Comparison of ENCODE assay signal across 8 cellular contexts in the genomic region with DNA sequence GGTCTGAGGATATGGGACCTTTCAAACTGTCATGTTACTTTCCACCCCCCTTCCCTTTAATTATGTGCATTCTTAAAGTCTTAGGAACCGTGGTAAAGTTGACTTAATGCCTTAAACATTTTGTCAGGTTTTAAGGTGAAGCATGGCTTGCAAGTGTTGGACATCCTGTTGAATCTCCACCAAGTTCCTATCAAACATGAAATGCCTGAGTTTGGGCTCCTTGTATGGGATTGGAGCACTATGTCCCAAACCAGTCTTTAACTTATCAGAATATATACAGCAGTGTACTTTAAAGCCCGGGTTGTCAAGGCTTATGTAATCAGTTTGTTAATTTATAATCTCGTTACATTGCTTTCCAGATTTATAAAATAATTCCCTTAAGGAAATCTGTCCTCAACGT. TPM values are rescaled to one million over a fixed set of nuclear protein-coding genes. Genes with fewer than 3 reads are reported as not detected.
DNase-seq lines count a peak whose midpoint lies in the region; ATAC-seq and TF ChIP-seq lines count a peak whose summit lies in the region.

No MANE protein-coding gene starts in this region.

- peaks cover 4% of the 10 kb centered on the region for H3K36me3 ChIP-seq in KOPT-K1 (ENCODE audit: insufficient read depth, low read length)

- H3K4me3 ChIP-seq in coronary artery = peak overlapping the region; percentile 91

- peaks cover 11 to 12% of the 10 kb centered on the region in 2 donors for H3K36me3 Mint-ChIP-seq in CD14-positive monocyte
- H3K36me3 Mint-ChIP-seq in natural killer cell = no peaks in the 10 kb centered on the region

- H3K27ac Mint-ChIP-seq in CD14-positive monocyte = peak overlapping the region; percentile 95 to 99 (median 97)
- H3K27ac Mint-ChIP-seq in natural killer cell = peak overlapping the region; percentile 94 to 97

- H3K9me3 ChIP-seq in KOPT-K1 (ENCODE audit: insufficient read depth, low read length, poor library complexity, severe bottlenecking) = no peaks in the 10 kb centered on the region

- ATAC-seq in natural killer cell (no peak), GM18511 (IDR thresholded peaks at IDR 0.05; ENCODE audit: unreplicated experiment) (no peak), sciatic nerve (no peak)

- H3K9me3 Mint-ChIP-seq in CD14-positive monocyte (peaks cover 0 to 1% (median 0%) of the 10 kb centered on the region in 7 donors), natural killer cell (no peaks in the 10 kb centered on the region)

- H3K27ac ChIP-seq in KOPT-K1 (ENCODE audit: low read depth, low read length, poor library complexity, severe bottlenecking) (peak overlapping the region; percentile 56), coronary artery (peak overlapping the region; percentile 68 to 98)

- H3K4me3 Mint-ChIP-seq in CD14-positive monocyte (peak overlapping the region; percentile 90 to 99), natural killer cell (peak overlapping the region; percentile 91)

- no peak for TF ChIP-seq CTCF in CD14-positive monocyte (IDR thresholded peaks at IDR 0.05)
- TF ChIP-seq CTCF in coronary artery (IDR thresholded peaks at IDR 0.05) = no peak
- TF ChIP-seq CTCF in natural killer cell (IDR thresholded peaks at IDR 0.05) = no peak

- intact Hi-C loops in CD14-positive monocyte (cut with micrococcal nuclease) = loop anchor here in 1 of 2 donors (10.0 kb wide), 2 partner anchors 103 to 407 kb away; partner anchors contain the start of gene ABHD5
- intact Hi-C loops in natural killer cell (cut with micrococcal nuclease) = loop anchor here (2.0 to 5.0 kb wide), 6 partner anchors 59 to 275 kb away; no protein-coding TSS in a partner anchor
- intact Hi-C loops in sciatic nerve (cut with DNase I) = no loop called here

- H3K27me3 Mint-ChIP-seq in CD14-positive monocyte (ENCODE audit: low read depth in 3 of 3) = peaks cover 0 to 2% (median 0%) of the 10 kb centered on the region in 3 donors
- H3K27me3 Mint-ChIP-seq in natural killer cell (ENCODE audit: low read depth in 2 of 2) = no peaks in the 10 kb centered on the region

- peaks cover 47% of the 10 kb centered on the region for H3K4me1 Mint-ChIP-seq in CD14-positive monocyte
- peaks cover 51 to 61% of the 10 kb centered on the region in 2 donors for H3K4me1 Mint-ChIP-seq in natural killer cell

- DNase-seq in CD14-positive monocyte (ENCODE audit: low spot score) = no peak
- no peak for DNase-seq in coronary artery (ENCODE audit: low spot score)
- no peak for DNase-seq in natural killer cell
- DNase-seq in NCI-H146 (lab: John Stamatoyannopoulos, UW) = no peak
- DNase-seq in MV-4-11 (lab: John Stamatoyannopoulos, UW) = no peak
- DNase-seq in sciatic nerve (ENCODE audit: low spot score) = no peak

RNA-seq across cellular contexts. Expression of gene SNRK, which starts 1.2 kb away (rescaled TPM):
- 10 to 100 TPM; 12.8 to 19.7 TPM for polyA plus RNA-seq in CD14-positive monocyte
- total RNA-seq in natural killer cell = 100 to 1,000 TPM; 177 to 209 (median 186) TPM
- 127 TPM for total RNA-seq in sciatic nerve
